ENCODE assay signal across 9 cellular contexts in the genomic region with DNA sequence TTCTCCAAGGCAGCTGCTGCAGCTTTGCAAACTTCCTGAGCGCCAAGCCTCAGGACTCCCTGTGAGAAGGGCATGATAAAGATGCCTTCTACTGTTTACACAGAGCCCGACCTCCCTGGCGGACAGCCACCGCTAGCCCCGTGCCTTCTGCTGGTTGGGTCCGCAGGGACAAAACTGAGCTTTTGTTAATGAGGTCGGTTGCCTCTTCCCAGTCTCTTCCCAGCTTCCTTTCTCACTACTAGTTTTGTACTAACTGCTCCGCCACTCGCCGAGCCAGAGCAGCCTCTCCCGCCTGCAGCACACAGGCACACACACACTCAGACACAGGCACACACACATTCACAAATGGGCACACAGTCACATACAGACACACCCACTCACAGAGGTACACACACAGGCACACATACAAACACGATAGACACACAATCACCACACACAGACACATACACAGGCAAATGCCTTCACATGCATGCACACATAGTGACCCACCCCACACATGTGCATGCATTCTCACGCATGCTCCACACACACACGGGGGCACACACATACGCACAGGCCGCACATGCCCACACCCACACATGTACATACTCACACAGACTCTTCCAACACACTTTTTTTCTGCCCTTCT. TPM values are rescaled to one million over a fixed set of nuclear protein-coding genes. Genes with fewer than 3 reads are reported as not detected.
DNase-seq lines count a peak whose midpoint lies in the region; ATAC-seq and TF ChIP-seq lines count a peak whose summit lies in the region.
"Had no signal": no experiment of that assay in that cellular context is flagged by ENCODE, and none has a peak within 500 bp of the region (broad histone marks: within the 10 kb centered on the region; RNA-seq: fewer than 3 reads in every experiment).

A gene with protein sequence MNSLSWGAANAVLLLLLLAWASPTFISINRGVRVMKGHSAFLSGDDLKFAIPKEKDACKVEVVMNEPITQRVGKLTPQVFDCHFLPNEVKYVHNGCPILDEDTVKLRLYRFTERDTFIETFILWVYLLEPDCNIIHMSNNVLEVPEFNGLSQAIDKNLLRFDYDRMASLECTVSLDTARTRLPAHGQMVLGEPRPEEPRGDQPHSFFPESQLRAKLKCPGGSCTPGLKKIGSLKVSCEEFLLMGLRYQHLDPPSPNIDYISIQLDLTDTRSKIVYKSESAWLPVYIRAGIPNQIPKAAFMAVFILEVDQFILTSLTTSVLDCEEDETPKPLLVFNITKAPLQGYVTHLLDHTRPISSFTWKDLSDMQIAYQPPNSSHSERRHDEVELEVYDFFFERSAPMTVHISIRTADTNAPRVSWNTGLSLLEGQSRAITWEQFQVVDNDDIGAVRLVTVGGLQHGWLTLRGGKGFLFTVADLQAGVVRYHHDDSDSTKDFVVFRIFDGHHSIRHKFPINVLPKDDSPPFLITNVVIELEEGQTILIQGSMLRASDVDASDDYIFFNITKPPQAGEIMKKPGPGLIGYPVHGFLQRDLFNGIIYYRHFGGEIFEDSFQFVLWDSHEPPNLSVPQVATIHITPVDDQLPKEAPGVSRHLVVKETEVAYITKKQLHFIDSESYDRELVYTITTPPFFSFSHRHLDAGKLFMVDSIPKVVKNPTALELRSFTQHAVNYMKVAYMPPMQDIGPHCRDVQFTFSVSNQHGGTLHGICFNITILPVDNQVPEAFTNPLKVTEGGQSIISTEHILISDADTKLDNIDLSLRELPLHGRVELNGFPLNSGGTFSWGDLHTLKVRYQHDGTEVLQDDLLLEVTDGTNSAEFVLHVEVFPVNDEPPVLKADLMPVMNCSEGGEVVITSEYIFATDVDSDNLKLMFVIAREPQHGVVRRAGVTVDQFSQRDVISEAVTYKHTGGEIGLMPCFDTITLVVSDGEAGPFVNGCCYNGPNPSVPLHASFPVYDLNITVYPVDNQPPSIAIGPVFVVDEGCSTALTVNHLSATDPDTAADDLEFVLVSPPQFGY (N-terminal part only) (minus strand): TSS at position 251 of the 628 bp plus-strand sequence. CDS start 41,451 bp downstream, outside the sequence.

- TF ChIP-seq CTCF in PC-3 (conservative IDR thresholded peaks at IDR 0.05; ENCODE audit: low read depth, low read length) (no peak), cardiac muscle cell (IDR thresholded peaks at IDR 0.05; ENCODE audit: low read depth, low read length) (no peak)

- H3K27me3 ChIP-seq in PC-3 (ENCODE audit: low read length) (no peaks in the 10 kb centered on the region), cardiac muscle cell (no peaks in the 10 kb centered on the region), MG63 (peaks cover 3% of the 10 kb centered on the region; the same call in 1 of the 2 replicates)

- POLR2A ChIA-PET in PC-3 (lab: Charles Lee; ENCODE audit: unreplicated experiment), result no interaction called here

- no peak within 1 kb of the TSS for H3K27ac ChIP-seq in PC-3 (ENCODE audit: low read length)
- peak within 1 kb of the TSS; percentile 85 for H3K27ac ChIP-seq in cardiac muscle cell

- no peaks in the 10 kb centered on the region for H3K9me2 ChIP-seq in PC-3 (replicated peaks; ENCODE audit: low read length)

- H3F3A ChIP-seq in PC-3 (ENCODE audit: low read length, unreplicated experiment), result no peaks in the 10 kb centered on the region

- H3K4me1 ChIP-seq in PC-3 (ENCODE audit: insufficient read depth, low read length) (peaks cover 37% of the 10 kb centered on the region), cardiac muscle cell (ENCODE audit: low read depth) (peaks cover 42% of the 10 kb centered on the region)

- no peaks in the 10 kb centered on the region for H3K36me3 ChIP-seq in PC-3 (ENCODE audit: low read depth, low read length)
- no peaks in the 10 kb centered on the region for H3K36me3 ChIP-seq in cardiac muscle cell
- no peaks in the 10 kb centered on the region for H3K36me3 ChIP-seq in MG63

- DNase-seq in ELF-1 (ENCODE audit: low read depth, low spot score), result peak; percentile 85
- DNase-seq in PC-3, result no peak
- DNase-seq in cardiac muscle cell (ENCODE audit: low read depth in 1 of 2, low spot score in 1 of 2), result peak; percentile 65 to 67
- peak in 7 of 10 donors; percentile 4 to 81 (median 19) for DNase-seq in posterior cingulate gyrus
- DNase-seq in SW 1271 (lab: John Stamatoyannopoulos, UW), result no peak
- no peak for DNase-seq in HK-2 (ENCODE audit: unreplicated experiment)
- DNase-seq in MG63, result no peak
- DNase-seq in stimulated activated CD4-positive, alpha-beta T cell treated with anti-CD3 and anti-CD28 coated beads, Interleukin-15, amount 100 ng/mL, for 24 hours, result no peak

- no peak for ATAC-seq in PC-3

- intact Hi-C loops in PC-3 (cut with micrococcal nuclease), result no loop called here
- intact Hi-C loops in posterior cingulate gyrus (cut with DNase I), result no loop called here

- CTCF ChIA-PET in PC-3 (lab: Charles Lee), result no interaction called here

- H3K4me3 ChIP-seq in PC-3 (ENCODE audit: low read length), result peak within 1 kb of the TSS; percentile 47
- peak within 1 kb of the TSS; percentile 34 for H3K4me3 ChIP-seq in cardiac muscle cell
- H3K4me3 ChIP-seq in MG63, result no peak within 1 kb of the TSS
- H3K4me3 ChIP-seq: lung had no signal

- no peaks in the 10 kb centered on the region for H3K9me3 ChIP-seq in PC-3 (ENCODE audit: low read length)
- no peaks in the 10 kb centered on the region for H3K9me3 ChIP-seq in cardiac muscle cell (ENCODE audit: low read depth)
- H3K9me3 ChIP-seq in MG63, result no peaks in the 10 kb centered on the region

- H3K4me2 ChIP-seq in PC-3 (ENCODE audit: low read length), result peak within 1 kb of the TSS; percentile 71

- H3K79me2 ChIP-seq in PC-3 (ENCODE audit: low read length), result no peaks in the 10 kb centered on the region

- peak within 1 kb of the TSS; percentile 33 for H2AFZ ChIP-seq in PC-3 (ENCODE audit: low read length)

- H4K20me1 ChIP-seq in PC-3 (ENCODE audit: low read length), result no peaks in the 10 kb centered on the region

- H3K9ac ChIP-seq in PC-3 (ENCODE audit: low read length), result no peak within 1 kb of the TSS

- BruUV-seq in PC-3 (replicated peaks; lab: Mats Ljungman, UMichigan), result no TSS peak

RNA-seq across cellular contexts. Expression of the gene that starts here (rescaled TPM):
- total RNA-seq in PC-3 (2014; rRNA removed) (0.52 and 1.2 TPM in 2 replicates), cardiac muscle cell (24.8 and 54.4 TPM in 2 replicates)
- 9.2 and 13.1 TPM in 2 replicates for polyA plus RNA-seq in cardiac muscle cell
- 0.37 and 0.43 TPM in 2 replicates for total RNA-seq in MG63 (2014; rRNA removed; shearing (Covaris generic); ENCODE audit: low replicate concordance)

Comparison
In these comparisons a context has a peak if more than half of its experiments do, and no peak if none do; other contexts are left out.
1. RNA of the gene that starts here (total RNA-seq): 24.8 to 54.4 TPM in cardiac muscle cell; 0.52 to 1.2 TPM in PC-3 and 0.37 to 0.43 TPM in MG63; every median in the first group is over 10 times any median in the second.
2. DNase-seq: peak in ELF-1 (single experiment), cardiac muscle cell (2 of 2) and posterior cingulate gyrus (7 of 10); none in PC-3 (single experiment), SW 1271 (0 of 2), HK-2 (single experiment), MG63 (single experiment) and stimulated activated CD4-positive, alpha-beta T cell treated with anti-CD3 and anti-CD28 coated beads, Interleukin-15, amount 100 ng/mL, for 24 hours (single experiment).